ENCODE assay signal across 7 cellular contexts in genomic region chr16:5071341-5071680, GRCh38. TPM values are rescaled to one million over a fixed set of nuclear protein-coding genes. Genes with fewer than 3 reads are reported as not detected.
DNase-seq lines count a peak whose midpoint lies in the region; ATAC-seq, FAIRE-seq and TF ChIP-seq lines count a peak whose summit lies in the region.

No MANE protein-coding gene starts in this region.

- peak overlapping the region; percentile 78 for H3K9ac ChIP-seq in keratinocyte (ENCODE audit: control insufficient read depth, extremely low read depth, insufficient read depth, low read length)

- WGBS in stomach, 5 donors, result 42 to 57% (median 47%) methylated on average over 7 of the region's 7 CpGs

- ATAC-seq in activated naive CD4-positive, alpha-beta T cell treated with anti-CD3 and anti-CD28 coated beads, Interleukin-2, amount 50 U/mL, for 72 hours, result no peak
- no peak for ATAC-seq in GM19035 (IDR thresholded peaks at IDR 0.05; ENCODE audit: unreplicated experiment)

- H3K4me2 ChIP-seq in keratinocyte (ENCODE audit: control insufficient read depth, extremely low read depth, insufficient read depth, low read depth, low read length), result peak overlapping the region; percentile 88

- dilution Hi-C loops in keratinocyte (cut with MboI; ENCODE audit: extremely low pct_ligation_motif_present, low sequenced_read_pairs), result no loop called here

- no peak for TF ChIP-seq POLR2A in stomach (IDR thresholded peaks at IDR 0.05)

- no peaks in the 10 kb centered on the region for H3K9me3 Mint-ChIP-seq in activated naive CD4-positive, alpha-beta T cell treated with anti-CD3 and anti-CD28 coated beads, Interleukin-2, amount 50 U/mL, for 72 hours

- peaks cover 12% of the 10 kb centered on the region for H3K79me2 ChIP-seq in keratinocyte (ENCODE audit: control insufficient read depth, insufficient read depth, low read length)

- peak overlapping the region; percentile 50 for H3K27ac ChIP-seq in keratinocyte (ENCODE audit: control insufficient read depth, insufficient read depth, low read length)
- H3K27ac ChIP-seq in stomach, result peak overlapping the region; percentile 75 to 94 (median 85)

- H3K4me1 ChIP-seq in keratinocyte (ENCODE audit: control insufficient read depth, extremely low read depth, insufficient read depth, low read length), result peaks cover 11% of the 10 kb centered on the region
- peaks cover 11 to 26% (median 24%) of the 10 kb centered on the region in 4 donors for H3K4me1 ChIP-seq in stomach

- peaks cover 21 to 24% of the 10 kb centered on the region in 2 donors for H3K36me3 Mint-ChIP-seq in activated naive CD4-positive, alpha-beta T cell treated with anti-CD3 and anti-CD28 coated beads, Interleukin-2, amount 50 U/mL, for 72 hours

- intact Hi-C loops in stomach (cut with DNase I; ENCODE audit: low total_unique reads), result no loop called here

- FAIRE-seq in keratinocyte (lab: Jason Lieb, UNC), result no peak

- H3K27me3 ChIP-seq in keratinocyte (ENCODE audit: control insufficient read depth, extremely low read depth, insufficient read depth, low read length), result no peaks in the 10 kb centered on the region
- no peaks in the 10 kb centered on the region for H3K27me3 ChIP-seq in stomach

- DNase-seq in HT-29 (ENCODE audit: low spot score) (peak; percentile 5), keratinocyte (ENCODE audit: low read depth, low spot score) (no peak), stomach (no peak), C1 segment of cervical spinal cord (lab: John Stamatoyannopoulos, UW) (no peak), A172 (ENCODE audit: low spot score) (no peak)
- DNase-seq in activated naive CD4-positive, alpha-beta T cell treated with anti-CD3 and anti-CD28 coated beads, Interleukin-2, amount 50 U/mL, for 72 hours (ENCODE audit: low spot score in 2 of 2), result no peak

- H3K36me3 ChIP-seq in keratinocyte (ENCODE audit: control insufficient read depth in 2 of 2, extremely low read depth in 1 of 2, insufficient read depth in 2 of 2, low read length in 2 of 2) (peaks cover 10 to 18% of the 10 kb centered on the region in 2 experiments), stomach (peaks cover 14 to 31% (median 24%) of the 10 kb centered on the region in 4 donors)

- TF ChIP-seq CTCF in keratinocyte (optimal IDR thresholded peaks at IDR 0.05 in 1 of 3, IDR thresholded peaks at IDR 0.05 in 1 of 3, conservative IDR thresholded peaks at IDR 0.05 in 1 of 3; ENCODE audit: extremely low read depth in 1 of 3, insufficient read depth in 2 of 3, low read length in 3 of 3) (no peak), stomach (IDR thresholded peaks at IDR 0.05) (no peak)

- TF ChIP-seq EP300 in stomach (IDR thresholded peaks at IDR 0.05), result no peak

- peak overlapping the region; percentile 93 to 99 for H3K27ac Mint-ChIP-seq in activated naive CD4-positive, alpha-beta T cell treated with anti-CD3 and anti-CD28 coated beads, Interleukin-2, amount 50 U/mL, for 72 hours

- no peaks in the 10 kb centered on the region for H4K20me1 ChIP-seq in keratinocyte (ENCODE audit: control insufficient read depth, extremely low read depth, insufficient read depth, low read length)

- H3K4me3 ChIP-seq in keratinocyte (ENCODE audit: control insufficient read depth in 2 of 3, extremely low read depth in 1 of 3, insufficient read depth in 2 of 3, low read depth in 1 of 3, low read length in 3 of 3), result peak overlapping the region; percentile 12 to 77 (median 76)
- H3K4me3 ChIP-seq in stomach, result peak overlapping the region; percentile 62 to 70 (median 66)

- H2AFZ ChIP-seq in keratinocyte (ENCODE audit: control insufficient read depth, low read length), result peak overlapping the region; percentile 28

- H3K9me3 ChIP-seq in keratinocyte (ENCODE audit: control insufficient read depth, low read depth, low read length), result no peaks in the 10 kb centered on the region
- H3K9me3 ChIP-seq in stomach, result no peaks in the 10 kb centered on the region

- no peaks in the 10 kb centered on the region for H3K9me1 ChIP-seq in keratinocyte (ENCODE audit: control insufficient read depth, extremely low read depth, insufficient read depth, low read length)

RNA-seq across cellular contexts. Expression of gene ALG1, which starts 0.3 kb away (rescaled TPM):
- total RNA-seq in HT-29 (2014; rRNA removed; shearing (Covaris generic)), result 48.6 and 53.1 TPM in 2 replicates
- 10 to 100 TPM; 11.0 to 20.8 TPM for total RNA-seq in activated naive CD4-positive, alpha-beta T cell treated with anti-CD3 and anti-CD28 coated beads, Interleukin-2, amount 50 U/mL, for 72 hours
- polyA plus RNA-seq in keratinocyte (25.8 to 30.1 TPM (median 26.6 TPM) in 3 replicates), stomach (10 to 100 TPM in 2 of 3 donors, 1 to 10 TPM in 1; 9.6 to 16.6 (median 11.2) TPM)
- polyA plus RNA-seq in keratinocyte (2011; ENCODE audit: low read depth), result 5.8 TPM
- polyA plus RNA-seq in keratinocyte (2011; cell fraction: cytosol; rRNA removed), result 13.5 TPM in 2 replicates
- polyA plus RNA-seq in keratinocyte (2011; cell fraction: nucleus; rRNA removed), result 44.7 and 47.8 TPM in 2 replicates
- polyA plus RNA-seq in keratinocyte (2012; ENCODE audit: low replicate concordance), result 8.7 and 22.3 TPM in 2 replicates
- polyA minus RNA-seq in keratinocyte, result 39.3 to 53.4 TPM (median 44.2 TPM) in 3 replicates
- 19.6 TPM for polyA minus RNA-seq in keratinocyte (2011; cell fraction: cytosol; rRNA and poly(A)+ RNA removed)
- polyA minus RNA-seq in keratinocyte (2011; cell fraction: nucleus; rRNA and poly(A)+ RNA removed), result 33.3 and 47.7 TPM in 2 replicates
- 10 to 100 TPM in 4 of 5 donors, 1 to 10 TPM in 1; 4.5 to 53.9 (median 27.5) TPM for total RNA-seq in stomach
- 39.2 and 48.8 TPM in 2 replicates for total RNA-seq in A172 (2014; rRNA removed; shearing (Covaris generic))

RNA-seq across cellular contexts. Expression of gene C16orf89, which starts 5.6 kb away (rescaled TPM):
- total RNA-seq in HT-29 (2014; rRNA removed; shearing (Covaris generic)), result not detected in 2 replicates
- not detected for total RNA-seq in activated naive CD4-positive, alpha-beta T cell treated with anti-CD3 and anti-CD28 coated beads, Interleukin-2, amount 50 U/mL, for 72 hours
- polyA plus RNA-seq in keratinocyte (not detected in 3 replicates), stomach (100 to 1,000 TPM in 1 of 3 donors, 10 to 100 TPM in 2; 90.5 to 135 (median 96.5) TPM)
- polyA plus RNA-seq in keratinocyte (2011; ENCODE audit: low read depth), result not detected
- polyA plus RNA-seq in keratinocyte (2011; cell fraction: cytosol; rRNA removed), result not detected in 2 replicates
- not detected in 2 replicates for polyA plus RNA-seq in keratinocyte (2011; cell fraction: nucleus; rRNA removed)
- not detected in 2 replicates for polyA plus RNA-seq in keratinocyte (2012; ENCODE audit: low replicate concordance)
- polyA minus RNA-seq in keratinocyte, result not detected in 3 replicates
- not detected for polyA minus RNA-seq in keratinocyte (2011; cell fraction: cytosol; rRNA and poly(A)+ RNA removed)
- not detected in 2 replicates for polyA minus RNA-seq in keratinocyte (2011; cell fraction: nucleus; rRNA and poly(A)+ RNA removed)
- 10 to 100 TPM in 4 of 5 donors, 1 to 10 TPM in 1; 7.6 to 81.3 (median 11.7) TPM for total RNA-seq in stomach
- total RNA-seq in A172 (2014; rRNA removed; shearing (Covaris generic)), result not detected in 2 replicates

RNA-seq across cellular contexts. Expression of gene EEF2KMT, which starts 26.3 kb away (rescaled TPM):
- 37.1 and 38.8 TPM in 2 replicates for total RNA-seq in HT-29 (2014; rRNA removed; shearing (Covaris generic))
- total RNA-seq in activated naive CD4-positive, alpha-beta T cell treated with anti-CD3 and anti-CD28 coated beads, Interleukin-2, amount 50 U/mL, for 72 hours, result 10 to 100 TPM in 1 of 2 donors, 1 to 10 TPM in 1; 8.2 to 10.4 TPM
- polyA plus RNA-seq in keratinocyte (7.6 to 10.2 TPM (median 8.1 TPM) in 3 replicates), stomach (1 to 10 TPM; 6.3 to 9.6 (median 6.4) TPM)
- polyA plus RNA-seq in keratinocyte (2011; ENCODE audit: low read depth), result 23.1 TPM
- 7.1 and 8.8 TPM in 2 replicates for polyA plus RNA-seq in keratinocyte (2011; cell fraction: cytosol; rRNA removed)
- 5.1 and 6.7 TPM in 2 replicates for polyA plus RNA-seq in keratinocyte (2011; cell fraction: nucleus; rRNA removed)
- polyA plus RNA-seq in keratinocyte (2012; ENCODE audit: low replicate concordance), result 8.3 and 13.9 TPM in 2 replicates
- polyA minus RNA-seq in keratinocyte, result 6.0 to 16.1 TPM (median 9.6 TPM) in 3 replicates
- 4.4 TPM for polyA minus RNA-seq in keratinocyte (2011; cell fraction: cytosol; rRNA and poly(A)+ RNA removed)
- 2.1 and 4.1 TPM in 2 replicates for polyA minus RNA-seq in keratinocyte (2011; cell fraction: nucleus; rRNA and poly(A)+ RNA removed)
- total RNA-seq in stomach, result 1 to 10 TPM in 3 of 5 donors, not detected in 2; 2.5 to 9.9 (median 6.6) TPM
- 16.9 and 22.2 TPM in 2 replicates for total RNA-seq in A172 (2014; rRNA removed; shearing (Covaris generic))

RNA-seq across cellular contexts. Expression of gene NAGPA, which starts 37.6 kb away (rescaled TPM):
- total RNA-seq in HT-29 (2014; rRNA removed; shearing (Covaris generic)), result 30.5 and 34.7 TPM in 2 replicates
- 10 to 100 TPM in 1 of 2 donors, 1 to 10 TPM in 1; 7.1 to 11.2 TPM for total RNA-seq in activated naive CD4-positive, alpha-beta T cell treated with anti-CD3 and anti-CD28 coated beads, Interleukin-2, amount 50 U/mL, for 72 hours
- 5.0 to 7.3 TPM (median 7.2 TPM) in 3 replicates for polyA plus RNA-seq in keratinocyte
- polyA plus RNA-seq in keratinocyte (2011; ENCODE audit: low read depth), result 4.5 TPM
- polyA plus RNA-seq in keratinocyte (2011; cell fraction: cytosol; rRNA removed), result 3.1 and 6.6 TPM in 2 replicates
- polyA plus RNA-seq in keratinocyte (2011; cell fraction: nucleus; rRNA removed), result 16.0 and 20.1 TPM in 2 replicates
- 5.4 and 7.4 TPM in 2 replicates for polyA plus RNA-seq in keratinocyte (2012; ENCODE audit: low replicate concordance)
- polyA minus RNA-seq in keratinocyte, result 3.8 to 8.0 TPM (median 5.9 TPM) in 3 replicates
- 12.1 TPM for polyA minus RNA-seq in keratinocyte (2011; cell fraction: cytosol; rRNA and poly(A)+ RNA removed)
- polyA minus RNA-seq in keratinocyte (2011; cell fraction: nucleus; rRNA and poly(A)+ RNA removed), result 13.6 and 16.0 TPM in 2 replicates
- 100 to 1,000 TPM in 2 of 5 donors, 10 to 100 TPM in 3; 19.6 to 139 (median 31.2) TPM for total RNA-seq in stomach
- polyA plus RNA-seq in stomach, result 10 to 100 TPM; 10.0 to 19.4 (median 11.8) TPM
- 30.0 and 43.0 TPM in 2 replicates for total RNA-seq in A172 (2014; rRNA removed; shearing (Covaris generic))
